In the genomic region with DNA sequence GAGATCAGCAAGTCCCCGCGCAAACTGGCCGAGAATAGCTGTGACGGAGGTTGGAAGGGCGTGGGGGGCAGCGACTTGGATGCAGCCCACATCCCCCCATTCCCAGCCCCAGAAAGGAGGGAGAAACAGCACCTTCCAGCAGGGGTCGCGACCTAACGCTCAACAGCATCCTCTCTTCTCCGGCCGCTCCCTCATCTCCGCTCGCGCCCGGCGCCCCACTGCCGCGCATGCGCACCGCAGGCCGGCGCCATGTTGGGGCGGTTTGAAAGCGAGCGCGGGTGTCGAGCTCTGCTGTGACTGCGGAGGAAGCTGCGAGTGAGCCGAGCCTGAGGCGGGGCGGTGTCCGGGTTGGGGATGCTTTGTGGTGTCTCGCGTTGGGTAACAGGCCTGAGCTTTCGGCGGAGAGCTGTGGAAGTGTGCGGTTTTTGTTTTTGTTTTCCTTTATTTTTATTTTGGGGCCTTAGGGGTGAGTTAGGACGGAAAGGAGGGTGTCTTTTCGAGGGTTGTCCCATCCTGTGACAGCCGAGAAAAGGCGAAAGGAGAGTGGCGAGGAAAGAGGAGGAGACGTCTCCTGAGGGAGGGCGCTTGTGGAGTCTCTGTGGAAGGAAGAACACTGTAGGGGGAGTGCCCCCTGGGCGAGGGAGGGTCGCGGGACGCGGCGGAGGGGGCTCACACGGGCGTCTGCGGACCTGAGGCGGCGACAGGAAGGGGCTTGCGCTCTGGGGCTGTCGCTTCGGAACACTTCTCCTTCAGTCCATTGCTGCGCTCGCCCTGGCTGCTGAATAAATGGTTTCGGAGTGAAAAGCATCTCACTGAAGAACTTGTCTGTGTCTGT, we compare ENCODE assay signal across 1 cellular context.
TF ChIP-seq lines count a peak whose summit lies in the region.

A gene (plus strand): TSS at position 247 of the 835 bp plus-strand sequence. CDS start 2,667 bp downstream, outside the sequence.
A gene with protein sequence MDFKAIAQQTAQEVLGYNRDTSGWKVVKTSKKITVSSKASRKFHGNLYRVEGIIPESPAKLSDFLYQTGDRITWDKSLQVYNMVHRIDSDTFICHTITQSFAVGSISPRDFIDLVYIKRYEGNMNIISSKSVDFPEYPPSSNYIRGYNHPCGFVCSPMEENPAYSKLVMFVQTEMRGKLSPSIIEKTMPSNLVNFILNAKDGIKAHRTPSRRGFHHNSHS (minus strand): TSS at position 199 of the 835 bp plus-strand sequence. CDS start 3,285 bp downstream, outside the sequence.

TF ChIP-seq in K562, 482 proteins besides CTCF, POLR2A, EP300 and RAD21 (continued from another document and continues in another):
- TF ChIP-seq, protein P1, sequence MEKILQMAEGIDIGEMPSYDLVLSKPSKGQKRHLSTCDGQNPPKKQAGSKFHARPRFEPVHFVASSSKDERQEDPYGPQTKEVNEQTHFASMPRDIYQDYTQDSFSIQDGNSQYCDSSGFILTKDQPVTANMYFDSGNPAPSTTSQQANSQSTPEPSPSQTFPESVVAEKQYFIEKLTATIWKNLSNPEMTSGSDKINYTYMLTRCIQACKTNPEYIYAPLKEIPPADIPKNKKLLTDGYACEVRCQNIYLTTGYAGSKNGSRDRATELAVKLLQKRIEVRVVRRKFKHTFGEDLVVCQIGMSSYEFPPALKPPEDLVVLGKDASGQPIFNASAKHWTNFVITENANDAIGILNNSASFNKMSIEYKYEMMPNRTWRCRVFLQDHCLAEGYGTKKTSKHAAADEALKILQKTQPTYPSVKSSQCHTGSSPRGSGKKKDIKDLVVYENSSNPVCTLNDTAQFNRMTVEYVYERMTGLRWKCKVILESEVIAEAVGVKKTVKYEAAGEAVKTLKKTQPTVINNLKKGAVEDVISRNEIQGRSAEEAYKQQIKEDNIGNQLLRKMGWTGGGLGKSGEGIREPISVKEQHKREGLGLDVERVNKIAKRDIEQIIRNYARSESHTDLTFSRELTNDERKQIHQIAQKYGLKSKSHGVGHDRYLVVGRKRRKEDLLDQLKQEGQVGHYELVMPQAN (IDR thresholded peaks at IDR 0.05; ENCODE audit: borderline replicate concordance), result no peak
- TF ChIP-seq FOXK2 (conservative IDR thresholded peaks at IDR 0.05 in 1 of 2, IDR thresholded peaks at IDR 0.05 in 1 of 2; ENCODE audit: low read depth in 2 of 2), result peak in 1 of 2 experiments; percentile 58; a peak in 1 of 4 replicates
- no peak for TF ChIP-seq LCOR (CRISPR knock-in tag; IDR thresholded peaks at IDR 0.05)
- TF ChIP-seq CAMTA2 (CRISPR knock-in tag; conservative IDR thresholded peaks at IDR 0.05), result no peak
- no peak for TF ChIP-seq ZNF766 (CRISPR knock-in tag; conservative IDR thresholded peaks at IDR 0.05)
- TF ChIP-seq ZNF253 (CRISPR knock-in tag; conservative IDR thresholded peaks at IDR 0.05), result no peak
- TF ChIP-seq TBP (optimal IDR thresholded peaks at IDR 0.05; ENCODE audit: low read depth, low read length), result peak; percentile 57
- TF ChIP-seq TSC22D4 (tag; IDR thresholded peaks at IDR 0.05), result no peak
- no peak for TF ChIP-seq ZNF586 (CRISPR knock-in tag; conservative IDR thresholded peaks at IDR 0.05)
- TF ChIP-seq ZC3H11A (IDR thresholded peaks at IDR 0.05; ENCODE audit: low read depth, low read length), result no peak
- TF ChIP-seq, protein P2, sequence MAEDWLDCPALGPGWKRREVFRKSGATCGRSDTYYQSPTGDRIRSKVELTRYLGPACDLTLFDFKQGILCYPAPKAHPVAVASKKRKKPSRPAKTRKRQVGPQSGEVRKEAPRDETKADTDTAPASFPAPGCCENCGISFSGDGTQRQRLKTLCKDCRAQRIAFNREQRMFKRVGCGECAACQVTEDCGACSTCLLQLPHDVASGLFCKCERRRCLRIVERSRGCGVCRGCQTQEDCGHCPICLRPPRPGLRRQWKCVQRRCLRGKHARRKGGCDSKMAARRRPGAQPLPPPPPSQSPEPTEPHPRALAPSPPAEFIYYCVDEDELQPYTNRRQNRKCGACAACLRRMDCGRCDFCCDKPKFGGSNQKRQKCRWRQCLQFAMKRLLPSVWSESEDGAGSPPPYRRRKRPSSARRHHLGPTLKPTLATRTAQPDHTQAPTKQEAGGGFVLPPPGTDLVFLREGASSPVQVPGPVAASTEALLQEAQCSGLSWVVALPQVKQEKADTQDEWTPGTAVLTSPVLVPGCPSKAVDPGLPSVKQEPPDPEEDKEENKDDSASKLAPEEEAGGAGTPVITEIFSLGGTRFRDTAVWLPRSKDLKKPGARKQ (CRISPR knock-in tag; IDR thresholded peaks at IDR 0.05), result no peak
- TF ChIP-seq NR3C1 (CRISPR knock-in tag; IDR thresholded peaks at IDR 0.05), result no peak
- TF ChIP-seq ZNF695 (CRISPR knock-in tag; IDR thresholded peaks at IDR 0.05), result no peak
- TF ChIP-seq CBFA2T3 (IDR thresholded peaks at IDR 0.05), result no peak
- TF ChIP-seq HNRNPLL (IDR thresholded peaks at IDR 0.05; ENCODE audit: low read depth, low read length, poor library complexity, severe bottlenecking), result peak; percentile 52
- TF ChIP-seq POLR2B (IDR thresholded peaks at IDR 0.05; ENCODE audit: low read depth, partially characterized antibody), result peak; percentile 76
- TF ChIP-seq HNRNPK (IDR thresholded peaks at IDR 0.05; ENCODE audit: low read depth, low read length, poor library complexity, severe bottlenecking), result no peak
- no peak for TF ChIP-seq ZFP30 (CRISPR knock-in tag; IDR thresholded peaks at IDR 0.05; ENCODE audit: borderline replicate concordance)
- no peak for TF ChIP-seq ZNF165 (CRISPR knock-in tag; IDR thresholded peaks at IDR 0.05; ENCODE audit: borderline replicate concordance)
- TF ChIP-seq, protein P3, sequence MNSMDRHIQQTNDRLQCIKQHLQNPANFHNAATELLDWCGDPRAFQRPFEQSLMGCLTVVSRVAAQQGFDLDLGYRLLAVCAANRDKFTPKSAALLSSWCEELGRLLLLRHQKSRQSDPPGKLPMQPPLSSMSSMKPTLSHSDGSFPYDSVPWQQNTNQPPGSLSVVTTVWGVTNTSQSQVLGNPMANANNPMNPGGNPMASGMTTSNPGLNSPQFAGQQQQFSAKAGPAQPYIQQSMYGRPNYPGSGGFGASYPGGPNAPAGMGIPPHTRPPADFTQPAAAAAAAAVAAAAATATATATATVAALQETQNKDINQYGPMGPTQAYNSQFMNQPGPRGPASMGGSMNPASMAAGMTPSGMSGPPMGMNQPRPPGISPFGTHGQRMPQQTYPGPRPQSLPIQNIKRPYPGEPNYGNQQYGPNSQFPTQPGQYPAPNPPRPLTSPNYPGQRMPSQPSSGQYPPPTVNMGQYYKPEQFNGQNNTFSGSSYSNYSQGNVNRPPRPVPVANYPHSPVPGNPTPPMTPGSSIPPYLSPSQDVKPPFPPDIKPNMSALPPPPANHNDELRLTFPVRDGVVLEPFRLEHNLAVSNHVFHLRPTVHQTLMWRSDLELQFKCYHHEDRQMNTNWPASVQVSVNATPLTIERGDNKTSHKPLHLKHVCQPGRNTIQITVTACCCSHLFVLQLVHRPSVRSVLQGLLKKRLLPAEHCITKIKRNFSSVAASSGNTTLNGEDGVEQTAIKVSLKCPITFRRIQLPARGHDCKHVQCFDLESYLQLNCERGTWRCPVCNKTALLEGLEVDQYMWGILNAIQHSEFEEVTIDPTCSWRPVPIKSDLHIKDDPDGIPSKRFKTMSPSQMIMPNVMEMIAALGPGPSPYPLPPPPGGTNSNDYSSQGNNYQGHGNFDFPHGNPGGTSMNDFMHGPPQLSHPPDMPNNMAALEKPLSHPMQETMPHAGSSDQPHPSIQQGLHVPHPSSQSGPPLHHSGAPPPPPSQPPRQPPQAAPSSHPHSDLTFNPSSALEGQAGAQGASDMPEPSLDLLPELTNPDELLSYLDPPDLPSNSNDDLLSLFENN (IDR thresholded peaks at IDR 0.05; ENCODE audit: low read depth in 2 of 2, low read length in 2 of 2), result no peak
- peak; percentile 62 for TF ChIP-seq CXXC5 (CRISPR knock-in tag; IDR thresholded peaks at IDR 0.05)
- no peak for TF ChIP-seq TRIM28 (IDR thresholded peaks at IDR 0.05)
- TF ChIP-seq NFE2L1 (tag; IDR thresholded peaks at IDR 0.05; ENCODE audit: borderline replicate concordance, low read depth), result no peak
- no peak for TF ChIP-seq GABPB2 (CRISPR knock-in tag; conservative IDR thresholded peaks at IDR 0.05)
- TF ChIP-seq ZNF707 (CRISPR knock-in tag; conservative IDR thresholded peaks at IDR 0.05), result no peak
- peak; percentile 48 for TF ChIP-seq POLR2H (tag; IDR thresholded peaks at IDR 0.05; ENCODE audit: low read depth)
- TF ChIP-seq, protein P4, sequence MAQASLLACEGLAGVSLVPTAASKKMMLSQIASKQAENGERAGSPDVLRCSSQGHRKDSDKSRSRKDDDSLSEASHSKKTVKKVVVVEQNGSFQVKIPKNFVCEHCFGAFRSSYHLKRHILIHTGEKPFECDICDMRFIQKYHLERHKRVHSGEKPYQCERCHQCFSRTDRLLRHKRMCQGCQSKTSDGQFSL (CRISPR knock-in tag; IDR thresholded peaks at IDR 0.05), result no peak
- TF ChIP-seq, protein P4 (tag; IDR thresholded peaks at IDR 0.05), result no peak
- TF ChIP-seq NELFE (IDR thresholded peaks at IDR 0.05; ENCODE audit: insufficient read depth, insufficient read length), result no peak
- TF ChIP-seq POLR2AphosphoS2 (IDR thresholded peaks at IDR 0.05; ENCODE audit: low read length), result no peak
- TF ChIP-seq, protein P5, sequence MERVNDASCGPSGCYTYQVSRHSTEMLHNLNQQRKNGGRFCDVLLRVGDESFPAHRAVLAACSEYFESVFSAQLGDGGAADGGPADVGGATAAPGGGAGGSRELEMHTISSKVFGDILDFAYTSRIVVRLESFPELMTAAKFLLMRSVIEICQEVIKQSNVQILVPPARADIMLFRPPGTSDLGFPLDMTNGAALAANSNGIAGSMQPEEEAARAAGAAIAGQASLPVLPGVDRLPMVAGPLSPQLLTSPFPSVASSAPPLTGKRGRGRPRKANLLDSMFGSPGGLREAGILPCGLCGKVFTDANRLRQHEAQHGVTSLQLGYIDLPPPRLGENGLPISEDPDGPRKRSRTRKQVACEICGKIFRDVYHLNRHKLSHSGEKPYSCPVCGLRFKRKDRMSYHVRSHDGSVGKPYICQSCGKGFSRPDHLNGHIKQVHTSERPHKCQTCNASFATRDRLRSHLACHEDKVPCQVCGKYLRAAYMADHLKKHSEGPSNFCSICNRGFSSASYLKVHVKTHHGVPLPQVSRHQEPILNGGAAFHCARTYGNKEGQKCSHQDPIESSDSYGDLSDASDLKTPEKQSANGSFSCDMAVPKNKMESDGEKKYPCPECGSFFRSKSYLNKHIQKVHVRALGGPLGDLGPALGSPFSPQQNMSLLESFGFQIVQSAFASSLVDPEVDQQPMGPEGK (CRISPR knock-in tag; IDR thresholded peaks at IDR 0.05; ENCODE audit: borderline replicate concordance), result no peak
- no peak for TF ChIP-seq KAT2B (IDR thresholded peaks at IDR 0.05; ENCODE audit: low read depth, low read length)
- TF ChIP-seq DACH1 (IDR thresholded peaks at IDR 0.05; ENCODE audit: partially characterized antibody), result no peak
- peak in 1 of 2 experiments; percentile 38; a peak in 1 of 4 replicates for TF ChIP-seq SRF (CRISPR knock-in tag; IDR thresholded peaks at IDR 0.05)
- TF ChIP-seq CBX2 (IDR thresholded peaks at IDR 0.05; ENCODE audit: insufficient read depth, low read length, poor library complexity, severe bottlenecking), result no peak
- TF ChIP-seq SIRT6 (IDR thresholded peaks at IDR 0.05; ENCODE audit: low read depth, low read length), result no peak
- TF ChIP-seq KDM1A (IDR thresholded peaks at IDR 0.05), result peak in 1 of 2 experiments; percentile 46; a peak in 1 of 4 replicates
- no peak for TF ChIP-seq ZNF830 (CRISPR knock-in tag; IDR thresholded peaks at IDR 0.05)
- no peak for TF ChIP-seq FOXM1 (IDR thresholded peaks at IDR 0.05; ENCODE audit: low read depth)
- TF ChIP-seq FOXM1 (CRISPR knock-in tag; IDR thresholded peaks at IDR 0.05; ENCODE audit: low read depth), result no peak
- TF ChIP-seq SMARCC2 (IDR thresholded peaks at IDR 0.05; ENCODE audit: low read depth), result no peak
- TF ChIP-seq MAZ (CRISPR knock-in tag; conservative IDR thresholded peaks at IDR 0.05 in 1 of 2, IDR thresholded peaks at IDR 0.05 in 1 of 2), result peak in 1 of 2 experiments; percentile 65; a peak in 1 of 4 replicates
- TF ChIP-seq ZZZ3 (IDR thresholded peaks at IDR 0.05), result no peak
- TF ChIP-seq, protein P6, sequence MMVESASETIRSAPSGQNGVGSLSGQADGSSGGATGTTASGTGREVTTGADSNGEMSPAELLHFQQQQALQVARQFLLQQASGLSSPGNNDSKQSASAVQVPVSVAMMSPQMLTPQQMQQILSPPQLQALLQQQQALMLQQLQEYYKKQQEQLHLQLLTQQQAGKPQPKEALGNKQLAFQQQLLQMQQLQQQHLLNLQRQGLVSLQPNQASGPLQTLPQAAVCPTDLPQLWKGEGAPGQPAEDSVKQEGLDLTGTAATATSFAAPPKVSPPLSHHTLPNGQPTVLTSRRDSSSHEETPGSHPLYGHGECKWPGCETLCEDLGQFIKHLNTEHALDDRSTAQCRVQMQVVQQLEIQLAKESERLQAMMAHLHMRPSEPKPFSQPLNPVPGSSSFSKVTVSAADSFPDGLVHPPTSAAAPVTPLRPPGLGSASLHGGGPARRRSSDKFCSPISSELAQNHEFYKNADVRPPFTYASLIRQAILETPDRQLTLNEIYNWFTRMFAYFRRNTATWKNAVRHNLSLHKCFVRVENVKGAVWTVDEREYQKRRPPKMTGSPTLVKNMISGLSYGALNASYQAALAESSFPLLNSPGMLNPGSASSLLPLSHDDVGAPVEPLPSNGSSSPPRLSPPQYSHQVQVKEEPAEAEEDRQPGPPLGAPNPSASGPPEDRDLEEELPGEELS (CRISPR knock-in tag; IDR thresholded peaks at IDR 0.05; ENCODE audit: borderline replicate concordance), result no peak
- TF ChIP-seq, protein P7, sequence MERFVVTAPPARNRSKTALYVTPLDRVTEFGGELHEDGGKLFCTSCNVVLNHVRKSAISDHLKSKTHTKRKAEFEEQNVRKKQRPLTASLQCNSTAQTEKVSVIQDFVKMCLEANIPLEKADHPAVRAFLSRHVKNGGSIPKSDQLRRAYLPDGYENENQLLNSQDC (CRISPR knock-in tag; IDR thresholded peaks at IDR 0.05), result no peak
- TF ChIP-seq ZNF124 (CRISPR knock-in tag; IDR thresholded peaks at IDR 0.05), result no peak
- TF ChIP-seq, protein P8, sequence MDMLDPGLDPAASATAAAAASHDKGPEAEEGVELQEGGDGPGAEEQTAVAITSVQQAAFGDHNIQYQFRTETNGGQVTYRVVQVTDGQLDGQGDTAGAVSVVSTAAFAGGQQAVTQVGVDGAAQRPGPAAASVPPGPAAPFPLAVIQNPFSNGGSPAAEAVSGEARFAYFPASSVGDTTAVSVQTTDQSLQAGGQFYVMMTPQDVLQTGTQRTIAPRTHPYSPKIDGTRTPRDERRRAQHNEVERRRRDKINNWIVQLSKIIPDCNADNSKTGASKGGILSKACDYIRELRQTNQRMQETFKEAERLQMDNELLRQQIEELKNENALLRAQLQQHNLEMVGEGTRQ (CRISPR knock-in tag; IDR thresholded peaks at IDR 0.05), result no peak
- TF ChIP-seq FOS (IDR thresholded peaks at IDR 0.05; ENCODE audit: extremely low read depth, insufficient read length), result no peak
